In genomic region chr6:68653074-68653705, GRCh38 we compare ENCODE assay signal across 25 cellular contexts.
"Had no signal": no experiment of that assay in that cellular context is flagged by ENCODE, and none has a peak within 500 bp of the region (broad histone marks: within the 10 kb centered on the region; RNA-seq: fewer than 3 reads in every experiment).

No MANE protein-coding gene starts in this region.

- ATAC-seq: left lobe of liver; lower lobe of right lung; naive thymus-derived CD8-positive, alpha-beta T cell; pancreas; T-cell had no signal

- DNase-seq: activated CD4-positive, alpha-beta memory T cell treated with anti-CD3 and anti-CD28 coated beads, Interleukin-2, amount 10 ng/mL, durations not matched to agents 7 days and 5 days; activated CD4-positive, alpha-beta T cell treated with anti-CD3 and anti-CD28 coated beads, Interleukin-2, amount 10 ng/mL, durations not matched to agents 7 days and 5 days; activated CD4-positive, CD25-positive, alpha-beta regulatory T cell treated with anti-CD3 and anti-CD28 coated beads, Interleukin-2, amount 50 U/mL, for 72 hours; activated CD8-positive, alpha-beta memory T cell treated with anti-CD3 and anti-CD28 coated beads, Interleukin-2, amount 50 U/mL, for 48 hours; activated gamma-delta T cell; activated naive CD4-positive, alpha-beta T cell treated with anti-CD3 and anti-CD28 coated beads, Interleukin-2, amount 10 ng/mL, durations not matched to agents 7 days and 5 days; activated naive CD8-positive, alpha-beta T cell treated with anti-CD3 and anti-CD28 coated beads, Interleukin-2, amount 10 ng/mL, durations not matched to agents 7 days and 5 days; activated T-cell treated with anti-CD3 and anti-CD28 coated beads, Interleukin-2, amount 50 U/mL, for 24 hours; amygdala; dermis blood vessel endothelial cell; effector CD8-positive, alpha-beta T cell; head of caudate nucleus; immature natural killer cell; kidney glomerular epithelial cell; lower lobe of right lung; mesenchymal stem cell; naive thymus-derived CD8-positive, alpha-beta T cell; nucleus accumbens; pancreas; spleen; stimulated activated naive CD4-positive, alpha-beta T cell; T-cell; testis; transverse colon had no signal
